8 cellular contexts compared by ENCODE assay signal in the genomic region with DNA sequence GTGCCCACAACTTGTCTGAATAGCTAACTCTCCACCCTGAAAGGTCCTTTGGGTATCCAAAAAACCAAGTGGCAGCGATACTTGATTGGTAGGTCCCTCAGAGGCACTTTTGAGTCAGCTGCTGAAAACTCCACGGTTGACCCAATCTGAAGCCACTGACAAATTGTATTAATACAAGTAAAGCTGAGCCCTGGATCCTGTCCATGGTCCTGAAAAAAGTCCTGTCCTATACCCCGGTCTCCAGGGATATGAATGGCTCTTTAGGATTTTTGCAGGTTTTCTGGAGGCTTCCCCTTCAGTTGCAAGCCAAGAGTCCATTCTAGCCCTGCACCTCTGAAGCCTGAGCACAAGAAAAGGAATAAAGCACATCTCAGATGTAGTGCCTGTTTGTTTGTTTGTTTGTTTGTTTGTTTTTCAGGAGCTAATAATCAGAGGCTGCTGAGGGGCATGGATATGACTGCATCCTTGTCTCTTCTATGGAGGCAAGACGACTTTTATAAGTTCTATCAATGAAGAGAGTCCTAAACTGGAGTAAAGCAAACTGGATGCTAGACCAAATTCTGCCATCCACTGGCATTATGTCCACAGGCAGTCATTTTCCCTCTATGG. TPM values are rescaled to one million over a fixed set of nuclear protein-coding genes. Genes with fewer than 3 reads are reported as not detected.
DNase-seq lines count a peak whose midpoint lies in the region; ATAC-seq, FAIRE-seq and TF ChIP-seq lines count a peak whose summit lies in the region.

No MANE protein-coding gene starts in this region.

- peaks cover 10% of the 10 kb centered on the region for H3K4me1 ChIP-seq in CD4-positive, alpha-beta memory T cell (ENCODE audit: insufficient read depth, low read length)
- no peaks in the 10 kb centered on the region for H3K4me1 ChIP-seq in kidney (ENCODE audit: control insufficient read depth in 1 of 2, insufficient read depth in 1 of 2, low read depth in 1 of 2, low read length in 2 of 2)

- FAIRE-seq in kidney (lab: Jason Lieb, UNC): no peak

- peaks cover 5 to 13% (median 7%) of the 10 kb centered on the region in 4 donors for H3K4me1 Mint-ChIP-seq in CD4-positive, alpha-beta memory T cell
- H3K4me1 Mint-ChIP-seq in HFFc6 (ENCODE audit: low read depth): no peaks in the 10 kb centered on the region
- peaks cover 8% of the 10 kb centered on the region for H3K4me1 Mint-ChIP-seq in activated B cell treated with CpG ODN at 0.5 μM for 24 hours

- no peaks in the 10 kb centered on the region for H3K9me3 ChIP-seq in CD4-positive, alpha-beta memory T cell (ENCODE audit: control insufficient read depth in 1 of 2, low read length in 2 of 2)
- no peaks in the 10 kb centered on the region for H3K9me3 ChIP-seq in kidney (ENCODE audit: control insufficient read depth in 1 of 2, low read length in 2 of 2)

- H3K36me3 ChIP-seq in CD4-positive, alpha-beta memory T cell (ENCODE audit: insufficient read depth, low read length): no peaks in the 10 kb centered on the region
- no peaks in the 10 kb centered on the region for H3K36me3 ChIP-seq in kidney (ENCODE audit: control insufficient read depth in 1 of 2, insufficient read depth in 2 of 2, low read length in 2 of 2)

- intact Hi-C loops in CD4-positive, alpha-beta memory T cell (cut with micrococcal nuclease): no loop called here
- intact Hi-C loops in activated B cell treated with CpG ODN at 0.5 μM for 24 hours (cut with micrococcal nuclease) (loop anchor here (10.0 kb wide), 1 partner anchor 657 kb away; a partner anchor contains a TSS), kidney (cut with DNase I) (no loop called here)

- H3K4me3 ChIP-seq in CD4-positive, alpha-beta memory T cell (ENCODE audit: low read length in 2 of 2): no peak overlapping the region
- H3K4me3 ChIP-seq in kidney (ENCODE audit: low read length in 2 of 2): no peak overlapping the region

- H3K27ac ChIP-seq in CD4-positive, alpha-beta memory T cell (ENCODE audit: low read depth, low read length): no peak overlapping the region
- no peak overlapping the region for H3K27ac ChIP-seq in kidney (ENCODE audit: low read depth in 2 of 2, low read length in 2 of 2)

- POLR2A ChIA-PET in CD4-positive, alpha-beta memory T cell (lab: Charles Lee; ENCODE audit: partially characterized antibody): no interaction called here
- POLR2A ChIA-PET in activated B cell treated with CpG ODN at 0.5 μM for 24 hours (lab: Charles Lee): interaction anchor here (0.6 kb wide), 1 partner anchor 256 kb away, joined by 16 read pairs; no protein-coding TSS in a partner anchor

- no peak overlapping the region for H3K9ac ChIP-seq in kidney (ENCODE audit: low read length in 2 of 2)

- CTCF ChIA-PET in CD4-positive, alpha-beta memory T cell (lab: Charles Lee; ENCODE audit: partially characterized antibody): interaction anchor here (0.9 to 1.1 kb wide), 2 partner anchors 9 to 14 kb away, joined by 3 to 4 read pairs; no protein-coding TSS in a partner anchor
- CTCF ChIA-PET in activated B cell treated with CpG ODN at 0.5 μM for 24 hours (lab: Charles Lee): interaction anchor here (1.0 to 1.5 kb wide), 2 partner anchors 148 to 322 kb away, joined by 5 read pairs; no protein-coding TSS in a partner anchor

- H3K27ac Mint-ChIP-seq in CD4-positive, alpha-beta memory T cell: peak overlapping the region in 1 of 7 donors; percentile 58
- H3K27ac Mint-ChIP-seq in HFFc6 (no peak overlapping the region), activated B cell treated with CpG ODN at 0.5 μM for 24 hours (no peak overlapping the region)

- no peaks in the 10 kb centered on the region for H3K36me3 Mint-ChIP-seq in CD4-positive, alpha-beta memory T cell
- H3K36me3 Mint-ChIP-seq in HFFc6 (ENCODE audit: low read depth) (no peaks in the 10 kb centered on the region), activated B cell treated with CpG ODN at 0.5 μM for 24 hours (ENCODE audit: low read depth) (no peaks in the 10 kb centered on the region)

- ATAC-seq in activated B cell treated with CpG ODN at 0.5 μM for 24 hours (ENCODE audit: low read depth): peak; percentile 38

- peaks cover 45% of the 10 kb centered on the region for H3K27me3 ChIP-seq in CD4-positive, alpha-beta memory T cell (ENCODE audit: insufficient read depth, low read length)

- H3K27me3 Mint-ChIP-seq in CD4-positive, alpha-beta memory T cell: peaks cover 35 to 47% of the 10 kb centered on the region in 2 donors
- H3K27me3 Mint-ChIP-seq in HFFc6 (ENCODE audit: insufficient read depth) (peaks cover 31% of the 10 kb centered on the region), activated B cell treated with CpG ODN at 0.5 μM for 24 hours (peaks cover 54% of the 10 kb centered on the region)

- TF ChIP-seq CTCF in HFFc6 (IDR thresholded peaks at IDR 0.05) (no peak), activated B cell treated with CpG ODN at 0.5 μM for 24 hours (IDR thresholded peaks at IDR 0.05) (no peak), kidney (IDR thresholded peaks at IDR 0.05; ENCODE audit: borderline replicate concordance, extremely low read depth, insufficient read depth) (no peak)

- H3K9me3 Mint-ChIP-seq in CD4-positive, alpha-beta memory T cell: peaks cover 0 to 2% (median 0%) of the 10 kb centered on the region in 8 donors
- H3K9me3 Mint-ChIP-seq in HFFc6: no peaks in the 10 kb centered on the region
- no peaks in the 10 kb centered on the region for H3K9me3 Mint-ChIP-seq in activated B cell treated with CpG ODN at 0.5 μM for 24 hours

- no peak overlapping the region for H3K4me3 Mint-ChIP-seq in CD4-positive, alpha-beta memory T cell
- H3K4me3 Mint-ChIP-seq in HFFc6 (no peak overlapping the region), activated B cell treated with CpG ODN at 0.5 μM for 24 hours (no peak overlapping the region)

- peak in 3 of 5 donors; percentile 30 to 38 (median 38) for DNase-seq in CD4-positive, alpha-beta memory T cell
- peak; percentile 56 for DNase-seq in HFFc6
- no peak for DNase-seq in activated B cell treated with CpG ODN at 0.5 μM for 24 hours
- peak; percentile 46 for DNase-seq in iPS-NIHi7 (ENCODE audit: extremely low spot score)
- no peak for DNase-seq in activated effector memory CD4-positive, alpha-beta T cell treated with anti-CD3 and anti-CD28 coated beads, Interleukin-2, amount 50 U/mL, for 16 hours
- DNase-seq in kidney: no peak
- no peak for DNase-seq in SHP77 treated with DMSO at 0.1 percent for 48 hours (lab: John Stamatoyannopoulos, UW)
- DNase-seq in stimulated activated CD4-positive, alpha-beta T cell treated with anti-CD3 and anti-CD28 coated beads, Interleukin-4, amount 100 ng/mL, for 1 hour: no peak

RNA-seq across cellular contexts. Expression of a gene that starts 1.7 kb away (rescaled TPM):
- not detected for total RNA-seq in CD4-positive, alpha-beta memory T cell
- not detected for polyA plus RNA-seq in CD4-positive, alpha-beta memory T cell
- under 1 TPM in 5 of 6 experiments, not detected in 1; 0.18 to 0.82 (median 0.52) TPM for total RNA-seq in HFFc6 (2021; fragmentation: NEBNext Ultra II Directional; extraction: Animal tissue kit (Norgen Biotek cat#: 25700))
- total RNA-seq in activated B cell treated with CpG ODN at 0.5 μM for 24 hours: not detected in 2 replicates
- 2.0 TPM for total RNA-seq in kidney
- polyA plus RNA-seq in kidney (ENCODE audit: insufficient read depth, low read depth, low replicate concordance): 2.5 TPM

RNA-seq across cellular contexts. Expression of a gene that starts 18.6 kb away (rescaled TPM):
- total RNA-seq in CD4-positive, alpha-beta memory T cell: 10 to 100 TPM; 32.9 to 35.3 TPM
- not detected for polyA plus RNA-seq in CD4-positive, alpha-beta memory T cell
- total RNA-seq in HFFc6 (2021; fragmentation: NEBNext Ultra II Directional; extraction: Animal tissue kit (Norgen Biotek cat#: 25700)): not detected
- total RNA-seq in activated B cell treated with CpG ODN at 0.5 μM for 24 hours (2.0 and 2.3 TPM in 2 replicates), kidney (6.6 TPM)
- not detected for polyA plus RNA-seq in kidney (ENCODE audit: insufficient read depth, low read depth, low replicate concordance)

RNA-seq across cellular contexts. Expression of a gene that starts 55.3 kb away (rescaled TPM):
- total RNA-seq in CD4-positive, alpha-beta memory T cell: 10 to 100 TPM; 62.5 to 63.2 TPM
- polyA plus RNA-seq in CD4-positive, alpha-beta memory T cell: 10 to 100 TPM in 1 of 2 donors, 1 to 10 TPM in 1; 6.4 to 16.5 TPM
- 10 to 100 TPM; 13.1 to 14.6 (median 13.5) TPM for total RNA-seq in HFFc6 (2021; fragmentation: NEBNext Ultra II Directional; extraction: Animal tissue kit (Norgen Biotek cat#: 25700))
- 39.2 and 49.6 TPM in 2 replicates for total RNA-seq in activated B cell treated with CpG ODN at 0.5 μM for 24 hours
- 22.3 TPM for total RNA-seq in kidney
- 5.7 TPM for polyA plus RNA-seq in kidney (ENCODE audit: insufficient read depth, low read depth, low replicate concordance)

Comparison
In these comparisons a context has a peak if more than half of its experiments do, and no peak if none do; other contexts are left out.
1. DNase-seq: peak in CD4-positive, alpha-beta memory T cell (3 of 5), HFFc6 (single experiment) and iPS-NIHi7 (single experiment); none in activated B cell treated with CpG ODN at 0.5 μM for 24 hours (single experiment), activated effector memory CD4-positive, alpha-beta T cell treated with anti-CD3 and anti-CD28 coated beads, Interleukin-2, amount 50 U/mL, for 16 hours (single experiment), kidney (single experiment), SHP77 treated with DMSO at 0.1 percent for 48 hours (single experiment) and stimulated activated CD4-positive, alpha-beta T cell treated with anti-CD3 and anti-CD28 coated beads, Interleukin-4, amount 100 ng/mL, for 1 hour (single experiment).